1 cellular context compared by ENCODE assay signal in the genomic region with DNA sequence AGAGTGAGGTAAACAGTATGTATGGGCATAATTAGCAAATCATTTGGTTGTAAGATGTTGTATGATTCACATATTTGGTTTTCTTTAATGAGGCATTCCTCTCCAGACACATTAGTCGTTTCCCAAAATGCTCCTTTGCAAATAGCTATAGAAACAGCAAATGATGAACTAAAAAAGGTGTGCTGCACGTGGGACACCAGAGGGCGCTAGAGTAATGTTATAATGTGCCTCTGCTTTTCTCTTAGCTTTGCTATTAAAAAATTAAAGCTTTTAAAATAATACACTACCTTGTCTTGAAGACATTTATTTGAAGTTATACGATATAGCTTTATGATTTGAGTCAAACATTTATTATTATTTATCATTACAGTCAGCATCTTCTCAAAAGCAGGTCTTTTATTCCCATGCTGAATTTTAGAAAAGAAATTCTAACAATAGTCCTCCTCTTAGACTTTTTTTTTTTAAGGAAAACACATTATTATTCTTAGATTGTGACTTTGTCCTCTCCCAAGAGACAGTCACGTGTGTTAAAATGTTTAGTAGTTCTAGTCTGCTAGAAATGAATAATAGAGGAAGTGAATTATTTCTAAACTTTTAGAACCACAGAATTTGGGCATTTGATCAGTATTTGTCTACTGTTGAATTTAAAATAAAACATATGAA.
TF ChIP-seq lines count a peak whose summit lies in the region.

No MANE protein-coding gene starts in this region.

TF ChIP-seq in HEK293T, 16 proteins besides CTCF, POLR2A, EP300 and RAD21 (continued from another document):
- TF ChIP-seq FOXA1 (IDR thresholded peaks at IDR 0.05) (no peak), L3MBTL2 (conservative IDR thresholded peaks at IDR 0.05) (no peak), TARDBP (IDR thresholded peaks at IDR 0.05) (no peak), CTBP1 (IDR thresholded peaks at IDR 0.05; ENCODE audit: borderline replicate concordance) (no peak), ELF4 (IDR thresholded peaks at IDR 0.05) (no peak), NFRKB (IDR thresholded peaks at IDR 0.05) (no peak), SUZ12 (IDR thresholded peaks at IDR 0.05) (no peak)
